17 cellular contexts compared by ENCODE assay signal in genomic region chr2:34831096-34831495, GRCh38.
DNase-seq lines count a peak whose midpoint lies in the region; ATAC-seq lines count a peak whose summit lies in the region.
"Had no signal": no experiment of that assay in that cellular context is flagged by ENCODE, and none has a peak within 500 bp of the region (broad histone marks: within the 10 kb centered on the region; RNA-seq: fewer than 3 reads in every experiment).

No MANE protein-coding gene starts in this region.

- no peak overlapping the region for H3K27ac Mint-ChIP-seq in T-helper 2 cell treated with Interferon-gamma antibody and Interleukin-4, amounts not matched to agents 5 μg/mL and 100 μg/mL, for 36 hours
- H3K27ac Mint-ChIP-seq: CD4-positive, CD25-positive, alpha-beta regulatory T cell had no signal

- no peak for ATAC-seq in left ventricle myocardium superior
- ATAC-seq: K562 had no signal

- intact Hi-C loops in left ventricle myocardium superior (cut with micrococcal nuclease), result no loop called here

- DNase-seq in SK-MEL-5 (ENCODE audit: low read depth, low spot score) (peak; percentile 8), globus pallidus (ENCODE audit: low spot score) (peak; percentile 86), medulla oblongata (ENCODE audit: extremely low spot score) (peak; percentile 83), substantia nigra (lab: John Stamatoyannopoulos, UW) (peak in 43 of 49 donors; percentile 3 to 83 (median 43)), left ventricle myocardium superior (no peak), T-helper 2 cell (no peak), DMS53 treated with DMSO at 0.1 percent for 48 hours (lab: John Stamatoyannopoulos, UW; ENCODE audit: unreplicated experiment) (no peak)
- no peak for DNase-seq in T-helper 2 cell treated with Interferon-gamma antibody and Interleukin-4, amounts not matched to agents 5 μg/mL and 100 μg/mL, for 36 hours (ENCODE audit: low spot score)
- DNase-seq: AML-193; CD4-positive, CD25-positive, alpha-beta regulatory T cell; MV-4-11; NCI-H1417; NCI-H1930; NCI-H446 treated with DMSO at 0.1 percent for 48 hours; RPMI8226; SIG-M5 had no signal

- H3K4me1 Mint-ChIP-seq in T-helper 2 cell treated with Interferon-gamma antibody and Interleukin-4, amounts not matched to agents 5 μg/mL and 100 μg/mL, for 36 hours (ENCODE audit: low read depth), result no peaks in the 10 kb centered on the region
- H3K4me1 Mint-ChIP-seq: CD4-positive, CD25-positive, alpha-beta regulatory T cell had no signal

- no peaks in the 10 kb centered on the region for H3K36me3 Mint-ChIP-seq in T-helper 2 cell treated with Interferon-gamma antibody and Interleukin-4, amounts not matched to agents 5 μg/mL and 100 μg/mL, for 36 hours (ENCODE audit: low read depth)
- H3K36me3 Mint-ChIP-seq: CD4-positive, CD25-positive, alpha-beta regulatory T cell had no signal

- peaks cover 33% of the 10 kb centered on the region for H3K9me3 Mint-ChIP-seq in T-helper 2 cell treated with Interferon-gamma antibody and Interleukin-4, amounts not matched to agents 5 μg/mL and 100 μg/mL, for 36 hours

- H3K27ac ChIP-seq in substantia nigra (ENCODE audit: low read depth, low read length, poor library complexity, severe bottlenecking), result peak overlapping the region; percentile 82

- in situ Hi-C loops in SK-MEL-5 (cut with HindIII; ENCODE audit: low pct_unique_long_range_greater_than_20kb, low sequenced_read_pairs), result no loop called here

- H3K27me3 Mint-ChIP-seq in T-helper 2 cell treated with Interferon-gamma antibody and Interleukin-4, amounts not matched to agents 5 μg/mL and 100 μg/mL, for 36 hours (ENCODE audit: low read depth), result no peaks in the 10 kb centered on the region
- H3K27me3 Mint-ChIP-seq: CD4-positive, CD25-positive, alpha-beta regulatory T cell had no signal

- H3K4me3 Mint-ChIP-seq in T-helper 2 cell treated with Interferon-gamma antibody and Interleukin-4, amounts not matched to agents 5 μg/mL and 100 μg/mL, for 36 hours, result no peak overlapping the region
- H3K4me3 Mint-ChIP-seq: CD4-positive, CD25-positive, alpha-beta regulatory T cell had no signal

Comparison
In these comparisons a context has a peak if more than half of its experiments do, and no peak if none do; other contexts are left out.
1. DNase-seq: peak in SK-MEL-5 (single experiment), globus pallidus (single experiment), medulla oblongata (single experiment) and substantia nigra (43 of 49); none in T-helper 2 cell treated with Interferon-gamma antibody and Interleukin-4, amounts not matched to agents 5 μg/mL and 100 μg/mL, for 36 hours (single experiment), left ventricle myocardium superior (single experiment), T-helper 2 cell (0 of 5) and DMS53 treated with DMSO at 0.1 percent for 48 hours (single experiment).